Comparison of ENCODE assay signal across 8 cellular contexts in genomic region chr4:6640292-6641163, GRCh38. TPM values are rescaled to one million over a fixed set of nuclear protein-coding genes. Genes with fewer than 3 reads are reported as not detected.
DNase-seq lines count a peak whose midpoint lies in the region; ATAC-seq and TF ChIP-seq lines count a peak whose summit lies in the region.

MRFAP1 (plus strand) TSS chr4:6640685; CDS start chr4:6640863, 178 bp downstream.

- H3K4me1 Mint-ChIP-seq in activated T-helper 17 cell treated with anti-CD3 and anti-CD28 coated beads, Interleukin-2, amount 50 U/mL, for 72 hours: peaks cover 15% of the 10 kb centered on the region
- H3K4me1 Mint-ChIP-seq in natural killer cell: peaks cover 37 to 41% of the 10 kb centered on the region in 2 donors

- H3K9me3 Mint-ChIP-seq in activated T-helper 17 cell treated with anti-CD3 and anti-CD28 coated beads, Interleukin-2, amount 50 U/mL, for 72 hours: no peaks in the 10 kb centered on the region
- no peaks in the 10 kb centered on the region for H3K9me3 Mint-ChIP-seq in natural killer cell

- peak within 1 kb of the TSS; percentile 93 for H3K27ac ChIP-seq in RWPE1

- H3K27me3 Mint-ChIP-seq in activated T-helper 17 cell treated with anti-CD3 and anti-CD28 coated beads, Interleukin-2, amount 50 U/mL, for 72 hours: no peaks in the 10 kb centered on the region
- no peaks in the 10 kb centered on the region for H3K27me3 Mint-ChIP-seq in natural killer cell (ENCODE audit: low read depth in 2 of 2)

- intact Hi-C loops in natural killer cell (cut with micrococcal nuclease): loop anchor here (1.0 to 2.0 kb wide), 4 partner anchors 33 to 76 kb away; partner anchors contain the start of genes BLOC1S4 and MRFAP1L1

- POLR2A ChIA-PET in RWPE1 (lab: Yijun Ruan, JAX; ENCODE audit: low non-redundant PET): no interaction called here

- CTCF ChIA-PET in RWPE1 (lab: Yijun Ruan, JAX): interaction anchor here (0.7 kb wide), 1 partner anchor 41 kb away, joined by 3 read pairs; no protein-coding TSS in a partner anchor

- H3K36me3 Mint-ChIP-seq in activated T-helper 17 cell treated with anti-CD3 and anti-CD28 coated beads, Interleukin-2, amount 50 U/mL, for 72 hours (ENCODE audit: low read depth): peaks cover 47% of the 10 kb centered on the region
- H3K36me3 Mint-ChIP-seq in natural killer cell: peaks cover 28% of the 10 kb centered on the region

- no peak for TF ChIP-seq CTCF in RWPE1 (conservative IDR thresholded peaks at IDR 0.05; ENCODE audit: low read depth)
- no peak for TF ChIP-seq CTCF in natural killer cell (IDR thresholded peaks at IDR 0.05)

- H3K27ac Mint-ChIP-seq in activated T-helper 17 cell treated with anti-CD3 and anti-CD28 coated beads, Interleukin-2, amount 50 U/mL, for 72 hours: peak within 1 kb of the TSS; percentile 100
- H3K27ac Mint-ChIP-seq in natural killer cell: peak within 1 kb of the TSS; percentile 100

- H3K4me3 Mint-ChIP-seq in activated T-helper 17 cell treated with anti-CD3 and anti-CD28 coated beads, Interleukin-2, amount 50 U/mL, for 72 hours: peak within 1 kb of the TSS; percentile 99
- peak within 1 kb of the TSS; percentile 100 for H3K4me3 Mint-ChIP-seq in natural killer cell

- ATAC-seq in activated T-helper 17 cell treated with anti-CD3 and anti-CD28 coated beads, Interleukin-2, amount 50 U/mL, for 72 hours (replicated peaks): peak; percentile 81
- ATAC-seq in natural killer cell: peak; percentile 80 to 96 (median 86)

- peak; percentile 91 for DNase-seq in EH (ENCODE audit: low read depth)
- peak; percentile 94 for DNase-seq in H4 (ENCODE audit: low spot score)
- peak; percentile 96 for DNase-seq in LoVo (ENCODE audit: low spot score)
- peak; percentile 92 for DNase-seq in RWPE1 (ENCODE audit: low spot score)
- DNase-seq in fibroblast of peridontal ligament (ENCODE audit: extremely low read depth): peak; percentile 91
- DNase-seq in natural killer cell: peak; percentile 92
- DNase-seq in stimulated activated naive CD4-positive, alpha-beta T cell (lab: John Stamatoyannopoulos, UW): peak; percentile 89 to 94 (median 92)

RNA-seq across cellular contexts. Expression of gene MRFAP1, which starts in this region (rescaled TPM):
- total RNA-seq in H4 (2014; rRNA removed; shearing (Covaris generic)): 82.6 and 203 TPM in 2 replicates
- 10 to 100 TPM; 86.7 to 96.7 TPM for total RNA-seq in activated T-helper 17 cell treated with anti-CD3 and anti-CD28 coated beads, Interleukin-2, amount 50 U/mL, for 72 hours
- 100 to 1,000 TPM; 105 to 146 (median 146) TPM for total RNA-seq in natural killer cell

Comparison
In these comparisons a context has a peak if more than half of its experiments do, and no peak if none do; other contexts are left out.
1. Peak in every context shown above with its lines: DNase-seq, ATAC-seq and H3K27ac ChIP-seq.